Comparison of ENCODE assay signal across 20 cellular contexts in genomic region chr2:72109291-72109690, GRCh38. TPM values are rescaled to one million over a fixed set of nuclear protein-coding genes. Genes with fewer than 3 reads are reported as not detected.
DNase-seq lines count a peak whose midpoint lies in the region; ATAC-seq and TF ChIP-seq lines count a peak whose summit lies in the region.
"Had no signal": no experiment of that assay in that cellular context is flagged by ENCODE, and none has a peak within 500 bp of the region (broad histone marks: within the 10 kb centered on the region; RNA-seq: fewer than 3 reads in every experiment).

No MANE protein-coding gene starts in this region.

- TF ChIP-seq POLR2A in heart left ventricle (IDR thresholded peaks at IDR 0.05), result no peak

- peak; percentile 50 for DNase-seq in right atrium auricular region (ENCODE audit: low spot score)
- DNase-seq in heart left ventricle, result no peak
- peak; percentile 30 for DNase-seq in ecto neural progenitor cell (ENCODE audit: low spot score)
- DNase-seq in lung (ENCODE audit: low spot score), result peak; percentile 21
- peak; percentile 42 for DNase-seq in type B pancreatic cell (ENCODE audit: extremely low spot score, unreplicated experiment)
- no peak for DNase-seq in occipital lobe (lab: John Stamatoyannopoulos, UW)
- DNase-seq in GM10266 (ENCODE audit: extremely low spot score), result no peak
- DNase-seq: CD4-positive, alpha-beta T cell; COR-L47; IMR-90; NCI-H1694; NCI-H2081 treated with DMSO at 0.1 percent for 48 hours; NCI-H2171 treated with DMSO at 0.1 percent for 48 hours; NCI-H524 treated with DMSO at 0.1 percent for 48 hours; Peyer's patch had no signal

- no peaks in the 10 kb centered on the region for H3K4me1 ChIP-seq in right atrium auricular region
- H3K4me1 ChIP-seq in heart left ventricle, result no peaks in the 10 kb centered on the region
- H3K4me1 ChIP-seq in lung (ENCODE audit: control insufficient read depth in 2 of 2, insufficient read depth in 2 of 2, low read length in 2 of 2), result no peaks in the 10 kb centered on the region
- H3K4me1 ChIP-seq: Peyer's patch had no signal

- intact Hi-C loops in heart left ventricle (cut with DNase I), result no loop called here

- ATAC-seq in heart left ventricle, result no peak
- no peak for ATAC-seq in lung (ENCODE audit: insufficient read depth, low FRiP score)
- ATAC-seq in GM21529 (IDR thresholded peaks at IDR 0.05; ENCODE audit: unreplicated experiment), result no peak
- ATAC-seq: HCT116 had no signal

- H3K27me3 ChIP-seq in right atrium auricular region, result no peaks in the 10 kb centered on the region
- H3K27me3 ChIP-seq in heart left ventricle, result peaks cover 0 to 14% (median 0%) of the 10 kb centered on the region in 9 donors
- H3K27me3 ChIP-seq in lung (ENCODE audit: control insufficient read depth, insufficient read depth), result no peaks in the 10 kb centered on the region
- H3K27me3 ChIP-seq: Peyer's patch, SJSA1 had no signal

- H3K36me3 Mint-ChIP-seq in type B pancreatic cell, result no peaks in the 10 kb centered on the region

- H3K27ac ChIP-seq in right atrium auricular region, result no peak overlapping the region
- H3K27ac ChIP-seq in heart left ventricle, result no peak overlapping the region
- no peak overlapping the region for H3K27ac ChIP-seq in lung (ENCODE audit: low read depth in 1 of 2, low read length in 1 of 2)
- H3K27ac ChIP-seq: KMS-11, Peyer's patch, SJSA1 had no signal

- H3K27me3 Mint-ChIP-seq in type B pancreatic cell, result peaks cover 7% of the 10 kb centered on the region

- H3K36me3 ChIP-seq in right atrium auricular region, result no peaks in the 10 kb centered on the region
- no peaks in the 10 kb centered on the region for H3K36me3 ChIP-seq in heart left ventricle
- H3K36me3 ChIP-seq in lung (ENCODE audit: control insufficient read depth in 2 of 2, insufficient read depth in 2 of 2, low read length in 2 of 2), result no peaks in the 10 kb centered on the region
- H3K36me3 ChIP-seq: Peyer's patch, SJSA1 had no signal

- TF ChIP-seq CTCF in right atrium auricular region (IDR thresholded peaks at IDR 0.05) (no peak), heart left ventricle (IDR thresholded peaks at IDR 0.05) (no peak), lung (IDR thresholded peaks at IDR 0.05; ENCODE audit: control extremely low read depth, extremely low read depth) (no peak), type B pancreatic cell (conservative IDR thresholded peaks at IDR 0.05) (no peak), GM10266 (IDR thresholded peaks at IDR 0.05; ENCODE audit: control insufficient read depth, insufficient read depth, low read depth, missing control alignments) (no peak)

- 69 to 89% (median 83%) methylated on average over 3 of the region's 3 CpGs for WGBS in heart left ventricle, 4 donors
- WGBS in lung, 2 donors, result 79 to 82% methylated on average over 3 of the region's 3 CpGs

- H3K9me3 ChIP-seq in right atrium auricular region, result no peaks in the 10 kb centered on the region
- H3K9me3 ChIP-seq in heart left ventricle, result no peaks in the 10 kb centered on the region
- peaks cover 0 to 2% of the 10 kb centered on the region in 2 donors for H3K9me3 ChIP-seq in lung (ENCODE audit: control insufficient read depth in 2 of 2, insufficient read depth in 1 of 2, low read length in 1 of 2)
- H3K9me3 ChIP-seq: Peyer's patch, SJSA1 had no signal

- H3K4me3 ChIP-seq in right atrium auricular region (no peak overlapping the region), heart left ventricle (no peak overlapping the region), lung (no peak overlapping the region)
- H3K4me3 ChIP-seq: Peyer's patch, SJSA1 had no signal

- H3K4me1 Mint-ChIP-seq in type B pancreatic cell (ENCODE audit: unreplicated experiment), result no peaks in the 10 kb centered on the region

- peaks cover 10% of the 10 kb centered on the region for H3K9me3 Mint-ChIP-seq in type B pancreatic cell
- H3K9me3 Mint-ChIP-seq: CD4-positive, alpha-beta T cell had no signal

- no peak overlapping the region for H3K27ac Mint-ChIP-seq in type B pancreatic cell
- H3K27ac Mint-ChIP-seq: CD4-positive, alpha-beta T cell had no signal

- H3K4me3 Mint-ChIP-seq in type B pancreatic cell, result no peak overlapping the region
- H3K4me3 Mint-ChIP-seq: CD4-positive, alpha-beta T cell had no signal

RNA-seq across cellular contexts. Expression of gene CYP26B1, which starts 38.4 kb away (rescaled TPM):
- total RNA-seq in right atrium auricular region (10 to 100 TPM in 1 of 2 donors, 1 to 10 TPM in 1; 2.5 to 12.8 TPM), heart left ventricle (1 to 10 TPM; 1.1 to 5.9 (median 2.1) TPM), lung (1 to 10 TPM; 2.6 to 4.7 TPM), type B pancreatic cell (ENCODE audit: low replicate concordance) (5.4 and 23.6 TPM in 2 replicates), occipital lobe (3.1 TPM)
- polyA plus RNA-seq in heart left ventricle (1 to 10 TPM in 1 of 2 donors, under 1 TPM in 1; 0.76 to 4.2 TPM), lung (1 to 10 TPM; 1.1 to 2.2 TPM)
- total RNA-seq: IMR-90, OCI-LY7 had no signal

Comparison
In these comparisons a context has a peak if more than half of its experiments do, and no peak if none do; other contexts are left out.
1. DNase-seq: peak in right atrium auricular region (single experiment), ecto neural progenitor cell (single experiment), lung (single experiment) and type B pancreatic cell (single experiment); none in heart left ventricle (0 of 5), occipital lobe (single experiment) and GM10266 (single experiment).